Comparison of ENCODE assay signal across 19 cellular contexts in the genomic region with DNA sequence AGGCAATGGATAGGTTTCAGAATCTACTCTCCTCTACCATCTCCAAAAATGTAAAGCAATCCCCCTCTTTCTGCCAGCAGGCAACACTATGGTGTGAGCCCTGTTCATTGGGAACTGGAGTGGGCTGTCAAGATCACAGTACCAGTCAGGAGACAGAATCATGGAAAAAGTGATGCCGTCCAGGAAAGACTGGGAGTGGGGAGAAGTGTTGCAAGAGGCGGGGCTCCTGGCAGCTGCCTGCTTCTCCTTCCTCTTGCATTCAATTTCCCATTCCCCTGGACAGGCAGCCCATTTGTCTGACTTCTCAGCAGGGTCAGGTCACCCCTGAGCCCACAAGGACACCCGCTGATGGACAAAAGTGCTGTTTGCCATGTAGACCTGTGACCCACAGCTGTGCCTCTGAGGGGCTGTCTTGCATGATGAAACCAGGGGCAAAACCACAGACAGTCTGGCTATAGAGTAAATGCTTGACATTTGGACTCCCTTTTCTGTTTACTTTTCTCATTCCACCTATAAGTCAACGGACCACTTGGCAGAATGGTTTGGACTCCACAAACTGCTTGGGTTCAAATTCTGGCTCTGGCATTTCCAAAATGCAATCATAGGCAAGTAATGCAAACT. TPM values are rescaled to one million over a fixed set of nuclear protein-coding genes. Genes with fewer than 3 reads are reported as not detected.
A peak's percentile ranks its signal among the peaks of the same experiment; 100 is the strongest.
DNase-seq lines count a peak whose midpoint lies in the region; ATAC-seq and TF ChIP-seq lines count a peak whose summit lies in the region.
"Had no signal": no experiment of that assay in that cellular context is flagged by ENCODE, and none has a peak within 500 bp of the region (broad histone marks: within the 10 kb centered on the region; RNA-seq: fewer than 3 reads in every experiment).

No MANE protein-coding gene starts in this region.

- H3K36me3 Mint-ChIP-seq in WTC11 = 0 out of 2 replicates have a peak, but pooled peaks cover 8% of the 10 kb centered on the region
- no peaks in the 10 kb centered on the region for H3K36me3 Mint-ChIP-seq in endodermal cell (ENCODE audit: low read depth)
- H3K36me3 Mint-ChIP-seq: CD14-positive monocyte; CD4-positive, alpha-beta memory T cell had no signal

- POLR2A ChIA-PET in WTC11 (lab: Charles Lee) = no interaction called here

- intact Hi-C loops in left ventricle myocardium inferior (cut with micrococcal nuclease) (no loop called here), prostate gland (cut with DNase I) (no loop called here)

- no peak overlapping the region for H3K4me3 ChIP-seq in cardiac muscle cell
- no peak overlapping the region for H3K4me3 ChIP-seq in left ventricle myocardium inferior
- H3K4me3 ChIP-seq in endodermal cell (ENCODE audit: low read length) = no peak overlapping the region
- H3K4me3 ChIP-seq in prostate gland = no peak overlapping the region
- H3K4me3 ChIP-seq: BLaER1, GM23338 had no signal

- H3K27me3 Mint-ChIP-seq in WTC11 (ENCODE audit: low read depth) (no peaks in the 10 kb centered on the region), endodermal cell (ENCODE audit: insufficient read depth) (peaks cover 5% of the 10 kb centered on the region)

- H3K9me3 Mint-ChIP-seq in WTC11 (peaks cover 24% of the 10 kb centered on the region), endodermal cell (no peaks in the 10 kb centered on the region)
- H3K9me3 Mint-ChIP-seq: GM23338 had no signal

- TF ChIP-seq CTCF in cardiac muscle cell (IDR thresholded peaks at IDR 0.05; ENCODE audit: low read depth, low read length) (no peak), left ventricle myocardium inferior (IDR thresholded peaks at IDR 0.05; ENCODE audit: borderline replicate concordance) (no peak), WTC11 (IDR thresholded peaks at IDR 0.05) (no peak), endodermal cell (conservative IDR thresholded peaks at IDR 0.05) (no peak), prostate gland (IDR thresholded peaks at IDR 0.05) (no peak)

- H3K27ac ChIP-seq in cardiac muscle cell (peak overlapping the region; percentile 41), left ventricle myocardium inferior (replicated peaks) (no peak overlapping the region), endodermal cell (ENCODE audit: low read depth, low read length) (no peak overlapping the region), prostate gland (no peak overlapping the region)
- H3K27ac ChIP-seq: 22Rv1, BLaER1 had no signal

- 0 out of 2 replicates have a peak, but pooled peaks cover 6% of the 10 kb centered on the region for H3K4me1 Mint-ChIP-seq in WTC11
- no peaks in the 10 kb centered on the region for H3K4me1 Mint-ChIP-seq in endodermal cell
- H3K4me1 Mint-ChIP-seq: CD14-positive monocyte; CD4-positive, alpha-beta memory T cell; GM23338 had no signal

- ATAC-seq in WTC11 (no peak), GM21786 (IDR thresholded peaks at IDR 0.05; ENCODE audit: unreplicated experiment) (no peak)
- ATAC-seq: GM23338, HCT116 had no signal

- DNase-seq in cardiac muscle cell (ENCODE audit: low read depth in 1 of 2, low spot score in 1 of 2) (peak in 1 of 2 donors; percentile 51), left ventricle myocardium inferior (no peak), WTC11 (ENCODE audit: low spot score) (no peak), endodermal cell (peak; percentile 40), prostate gland (ENCODE audit: low spot score) (no peak), cerebellar nuclear complex (lab: John Stamatoyannopoulos, UW) (no peak)
- DNase-seq: CD4-positive, alpha-beta memory T cell; DMS153; DMS79; GDM1; H7 had no signal

- peaks cover 6% of the 10 kb centered on the region for H3K4me1 ChIP-seq in cardiac muscle cell (ENCODE audit: low read depth)
- no peaks in the 10 kb centered on the region for H3K4me1 ChIP-seq in left ventricle myocardium inferior
- no peaks in the 10 kb centered on the region for H3K4me1 ChIP-seq in endodermal cell (ENCODE audit: control insufficient read depth, insufficient read depth, low read length)
- H3K4me1 ChIP-seq in prostate gland (replicated peaks) = no peaks in the 10 kb centered on the region
- H3K4me1 ChIP-seq: BLaER1 had no signal

- H3K9ac ChIP-seq in endodermal cell (ENCODE audit: extremely low read depth, low read length, poor library complexity, severe bottlenecking) = no peak overlapping the region
- H3K9ac ChIP-seq: BLaER1 had no signal

- TF ChIP-seq POLR2A in prostate gland (IDR thresholded peaks at IDR 0.05) = no peak

- H3K27ac Mint-ChIP-seq in WTC11 (no peak overlapping the region), endodermal cell (no peak overlapping the region)
- H3K27ac Mint-ChIP-seq: GM23338 had no signal

- H3K36me3 ChIP-seq in cardiac muscle cell (no peaks in the 10 kb centered on the region), left ventricle myocardium inferior (no peaks in the 10 kb centered on the region), endodermal cell (ENCODE audit: control insufficient read depth, insufficient read depth, low read length) (no peaks in the 10 kb centered on the region), prostate gland (no peaks in the 10 kb centered on the region)
- H3K36me3 ChIP-seq: BLaER1 had no signal

- CTCF ChIA-PET in WTC11 (lab: Charles Lee) = no interaction called here

- 75 to 85% methylated on average over 2 to 4 of the region's 4 CpGs for WGBS in endodermal cell (ENCODE audit: insufficient coverage in 1 of 2, insufficient read length in 1 of 2), 2 experiments
- 59% methylated on average over 4 of the region's 4 CpGs for WGBS in prostate gland

- H3K9me3 ChIP-seq in cardiac muscle cell (ENCODE audit: low read depth) (no peaks in the 10 kb centered on the region), left ventricle myocardium inferior (replicated peaks) (peaks cover 2% of the 10 kb centered on the region), endodermal cell (ENCODE audit: control insufficient read depth, low read length) (no peaks in the 10 kb centered on the region), prostate gland (no peaks in the 10 kb centered on the region)
- H3K9me3 ChIP-seq: BLaER1 had no signal

- H3K27me3 ChIP-seq in cardiac muscle cell (no peaks in the 10 kb centered on the region), left ventricle myocardium inferior (ENCODE audit: low read depth) (peaks cover 77% of the 10 kb centered on the region), endodermal cell (ENCODE audit: control insufficient read depth, insufficient read depth, low read length, poor library complexity, severe bottlenecking) (peaks cover 4% of the 10 kb centered on the region), prostate gland (replicated peaks; ENCODE audit: insufficient read depth) (no peaks in the 10 kb centered on the region)
- H3K27me3 ChIP-seq: BLaER1 had no signal

- H3K4me3 Mint-ChIP-seq in WTC11 = no peak overlapping the region
- H3K4me3 Mint-ChIP-seq in endodermal cell = no peak overlapping the region
- H3K4me3 Mint-ChIP-seq: CD14-positive monocyte; CD4-positive, alpha-beta memory T cell; GM23338 had no signal

TF ChIP-seq in WTC11, 78 proteins besides CTCF, POLR2A, EP300 and RAD21:
- TF ChIP-seq GABPB1 (CRISPR knock-in tag; IDR thresholded peaks at IDR 0.05) = peak; percentile 90
- TF ChIP-seq, protein P1, sequence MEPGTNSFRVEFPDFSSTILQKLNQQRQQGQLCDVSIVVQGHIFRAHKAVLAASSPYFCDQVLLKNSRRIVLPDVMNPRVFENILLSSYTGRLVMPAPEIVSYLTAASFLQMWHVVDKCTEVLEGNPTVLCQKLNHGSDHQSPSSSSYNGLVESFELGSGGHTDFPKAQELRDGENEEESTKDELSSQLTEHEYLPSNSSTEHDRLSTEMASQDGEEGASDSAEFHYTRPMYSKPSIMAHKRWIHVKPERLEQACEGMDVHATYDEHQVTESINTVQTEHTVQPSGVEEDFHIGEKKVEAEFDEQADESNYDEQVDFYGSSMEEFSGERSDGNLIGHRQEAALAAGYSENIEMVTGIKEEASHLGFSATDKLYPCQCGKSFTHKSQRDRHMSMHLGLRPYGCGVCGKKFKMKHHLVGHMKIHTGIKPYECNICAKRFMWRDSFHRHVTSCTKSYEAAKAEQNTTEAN (CRISPR knock-in tag; IDR thresholded peaks at IDR 0.05) = no peak
- TF ChIP-seq, protein P2, sequence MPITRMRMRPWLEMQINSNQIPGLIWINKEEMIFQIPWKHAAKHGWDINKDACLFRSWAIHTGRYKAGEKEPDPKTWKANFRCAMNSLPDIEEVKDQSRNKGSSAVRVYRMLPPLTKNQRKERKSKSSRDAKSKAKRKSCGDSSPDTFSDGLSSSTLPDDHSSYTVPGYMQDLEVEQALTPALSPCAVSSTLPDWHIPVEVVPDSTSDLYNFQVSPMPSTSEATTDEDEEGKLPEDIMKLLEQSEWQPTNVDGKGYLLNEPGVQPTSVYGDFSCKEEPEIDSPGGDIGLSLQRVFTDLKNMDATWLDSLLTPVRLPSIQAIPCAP (CRISPR knock-in tag; IDR thresholded peaks at IDR 0.05) = no peak

RNA-seq across cellular contexts. Expression of a gene that starts 30.1 kb away (rescaled TPM):
- 0.18 TPM in 1 of 2 replicates, not detected in the other for total RNA-seq in cardiac muscle cell
- 0.38 and 0.64 TPM in 2 replicates for polyA plus RNA-seq in cardiac muscle cell
- not detected for total RNA-seq in left ventricle myocardium inferior
- total RNA-seq in WTC11 (2021) = 0.07 to 0.11 TPM (median 0.09 TPM) in 3 replicates
- not detected for total RNA-seq in endodermal cell
- polyA plus RNA-seq in endodermal cell (2013, experiment 1 of 2) = 0.21 TPM
- 0.83 TPM for polyA plus RNA-seq in endodermal cell (2013, experiment 2 of 2)
- total RNA-seq in prostate gland = not detected
- total RNA-seq: CD4-positive, alpha-beta memory T cell; Daoy; H7 had no signal
- polyA plus RNA-seq: AG04450; CD4-positive, alpha-beta memory T cell had no signal
